1 cellular context compared by ENCODE assay signal in the genomic region with DNA sequence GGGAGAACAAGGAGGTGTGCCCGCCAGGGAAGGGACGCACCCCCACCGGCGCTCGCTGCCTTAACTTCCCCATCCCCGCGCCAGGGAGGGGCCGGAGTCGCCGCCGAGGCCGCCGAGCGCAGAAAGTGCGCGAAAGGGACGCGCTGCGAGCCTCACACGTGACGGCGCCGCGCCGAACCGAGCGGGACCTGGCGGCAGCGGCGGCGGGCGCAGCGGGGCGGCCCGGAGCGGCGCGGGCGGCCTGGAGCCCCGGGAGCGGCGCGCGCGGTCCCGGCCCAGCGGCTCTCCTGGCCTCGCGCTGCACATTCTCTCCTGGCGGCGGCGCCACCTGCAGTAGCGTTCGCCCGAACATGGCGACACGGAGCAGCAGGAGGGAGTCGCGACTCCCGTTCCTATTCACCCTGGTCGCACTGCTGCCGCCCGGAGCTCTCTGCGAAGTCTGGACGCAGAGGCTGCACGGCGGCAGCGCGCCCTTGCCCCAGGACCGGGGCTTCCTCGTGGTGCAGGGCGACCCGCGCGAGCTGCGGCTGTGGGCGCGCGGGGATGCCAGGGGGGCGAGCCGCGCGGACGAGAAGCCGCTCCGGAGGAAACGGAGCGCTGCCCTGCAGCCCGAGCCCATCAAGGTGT.
TF ChIP-seq lines count a peak whose summit lies in the region.

A gene with protein sequence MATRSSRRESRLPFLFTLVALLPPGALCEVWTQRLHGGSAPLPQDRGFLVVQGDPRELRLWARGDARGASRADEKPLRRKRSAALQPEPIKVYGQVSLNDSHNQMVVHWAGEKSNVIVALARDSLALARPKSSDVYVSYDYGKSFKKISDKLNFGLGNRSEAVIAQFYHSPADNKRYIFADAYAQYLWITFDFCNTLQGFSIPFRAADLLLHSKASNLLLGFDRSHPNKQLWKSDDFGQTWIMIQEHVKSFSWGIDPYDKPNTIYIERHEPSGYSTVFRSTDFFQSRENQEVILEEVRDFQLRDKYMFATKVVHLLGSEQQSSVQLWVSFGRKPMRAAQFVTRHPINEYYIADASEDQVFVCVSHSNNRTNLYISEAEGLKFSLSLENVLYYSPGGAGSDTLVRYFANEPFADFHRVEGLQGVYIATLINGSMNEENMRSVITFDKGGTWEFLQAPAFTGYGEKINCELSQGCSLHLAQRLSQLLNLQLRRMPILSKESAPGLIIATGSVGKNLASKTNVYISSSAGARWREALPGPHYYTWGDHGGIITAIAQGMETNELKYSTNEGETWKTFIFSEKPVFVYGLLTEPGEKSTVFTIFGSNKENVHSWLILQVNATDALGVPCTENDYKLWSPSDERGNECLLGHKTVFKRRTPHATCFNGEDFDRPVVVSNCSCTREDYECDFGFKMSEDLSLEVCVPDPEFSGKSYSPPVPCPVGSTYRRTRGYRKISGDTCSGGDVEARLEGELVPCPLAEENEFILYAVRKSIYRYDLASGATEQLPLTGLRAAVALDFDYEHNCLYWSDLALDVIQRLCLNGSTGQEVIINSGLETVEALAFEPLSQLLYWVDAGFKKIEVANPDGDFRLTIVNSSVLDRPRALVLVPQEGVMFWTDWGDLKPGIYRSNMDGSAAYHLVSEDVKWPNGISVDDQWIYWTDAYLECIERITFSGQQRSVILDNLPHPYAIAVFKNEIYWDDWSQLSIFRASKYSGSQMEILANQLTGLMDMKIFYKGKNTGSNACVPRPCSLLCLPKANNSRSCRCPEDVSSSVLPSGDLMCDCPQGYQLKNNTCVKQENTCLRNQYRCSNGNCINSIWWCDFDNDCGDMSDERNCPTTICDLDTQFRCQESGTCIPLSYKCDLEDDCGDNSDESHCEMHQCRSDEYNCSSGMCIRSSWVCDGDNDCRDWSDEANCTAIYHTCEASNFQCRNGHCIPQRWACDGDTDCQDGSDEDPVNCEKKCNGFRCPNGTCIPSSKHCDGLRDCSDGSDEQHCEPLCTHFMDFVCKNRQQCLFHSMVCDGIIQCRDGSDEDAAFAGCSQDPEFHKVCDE (N-terminal part only) (plus strand): TSS at position 333 of the 627 bp plus-strand sequence. CDS start 18 bp downstream, at position 351.

TF ChIP-seq in K562, 482 proteins besides CTCF, POLR2A, EP300 and RAD21 (continued from another document):
- TF ChIP-seq, protein P1, sequence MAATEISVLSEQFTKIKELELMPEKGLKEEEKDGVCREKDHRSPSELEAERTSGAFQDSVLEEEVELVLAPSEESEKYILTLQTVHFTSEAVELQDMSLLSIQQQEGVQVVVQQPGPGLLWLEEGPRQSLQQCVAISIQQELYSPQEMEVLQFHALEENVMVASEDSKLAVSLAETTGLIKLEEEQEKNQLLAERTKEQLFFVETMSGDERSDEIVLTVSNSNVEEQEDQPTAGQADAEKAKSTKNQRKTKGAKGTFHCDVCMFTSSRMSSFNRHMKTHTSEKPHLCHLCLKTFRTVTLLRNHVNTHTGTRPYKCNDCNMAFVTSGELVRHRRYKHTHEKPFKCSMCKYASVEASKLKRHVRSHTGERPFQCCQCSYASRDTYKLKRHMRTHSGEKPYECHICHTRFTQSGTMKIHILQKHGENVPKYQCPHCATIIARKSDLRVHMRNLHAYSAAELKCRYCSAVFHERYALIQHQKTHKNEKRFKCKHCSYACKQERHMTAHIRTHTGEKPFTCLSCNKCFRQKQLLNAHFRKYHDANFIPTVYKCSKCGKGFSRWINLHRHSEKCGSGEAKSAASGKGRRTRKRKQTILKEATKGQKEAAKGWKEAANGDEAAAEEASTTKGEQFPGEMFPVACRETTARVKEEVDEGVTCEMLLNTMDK (IDR thresholded peaks at IDR 0.05; ENCODE audit: borderline replicate concordance, insufficient read depth, low read depth, low read length, poor library complexity, severe bottlenecking) = peak; percentile 60
- TF ChIP-seq ZNF778 (CRISPR knock-in tag; IDR thresholded peaks at IDR 0.05) (no peak), SMAD3 (CRISPR knock-in tag; conservative IDR thresholded peaks at IDR 0.05) (no peak), TSC22D4 (tag; IDR thresholded peaks at IDR 0.05) (no peak), ZNF408 (CRISPR knock-in tag; IDR thresholded peaks at IDR 0.05; ENCODE audit: low read depth) (no peak), MEF2D (tag; conservative IDR thresholded peaks at IDR 0.05; ENCODE audit: low read depth) (no peak), TAF1 (IDR thresholded peaks at IDR 0.05; ENCODE audit: control insufficient read depth, extremely low read depth, insufficient read depth, low read length, severe bottlenecking) (no peak), ESRRA (IDR thresholded peaks at IDR 0.05; ENCODE audit: borderline replicate concordance, low read depth) (no peak), TEAD4 (IDR thresholded peaks at IDR 0.05; ENCODE audit: low read length) (peak; percentile 22; the same call in 1 of the 2 replicates), TEAD4 (CRISPR knock-in tag; IDR thresholded peaks at IDR 0.05; ENCODE audit: borderline replicate concordance) (no peak), RB1 (IDR thresholded peaks at IDR 0.05; ENCODE audit: low read depth) (no peak), SOX6 (IDR thresholded peaks at IDR 0.05) (no peak), ZNF121 (CRISPR knock-in tag; conservative IDR thresholded peaks at IDR 0.05) (no peak), PRMT5 (CRISPR knock-in tag; IDR thresholded peaks at IDR 0.05) (no peak), KDM2B (CRISPR knock-in tag; IDR thresholded peaks at IDR 0.05) (no peak), POLR2B (IDR thresholded peaks at IDR 0.05; ENCODE audit: low read depth, partially characterized antibody) (no peak), CEBPB (tag; IDR thresholded peaks at IDR 0.05) (no peak), FUS (optimal IDR thresholded peaks at IDR 0.05; ENCODE audit: low read depth, low read length) (no peak), TEAD1 (CRISPR knock-in tag; IDR thresholded peaks at IDR 0.05) (peak in 1 of 2 experiments; percentile 75; a peak in 1 of 4 replicates), ZC3H11A (IDR thresholded peaks at IDR 0.05; ENCODE audit: low read depth, low read length) (no peak)
- TF ChIP-seq, protein P2, sequence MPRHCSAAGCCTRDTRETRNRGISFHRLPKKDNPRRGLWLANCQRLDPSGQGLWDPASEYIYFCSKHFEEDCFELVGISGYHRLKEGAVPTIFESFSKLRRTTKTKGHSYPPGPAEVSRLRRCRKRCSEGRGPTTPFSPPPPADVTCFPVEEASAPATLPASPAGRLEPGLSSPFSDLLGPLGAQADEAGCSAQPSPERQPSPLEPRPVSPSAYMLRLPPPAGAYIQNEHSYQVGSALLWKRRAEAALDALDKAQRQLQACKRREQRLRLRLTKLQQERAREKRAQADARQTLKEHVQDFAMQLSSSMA (CRISPR knock-in tag; IDR thresholded peaks at IDR 0.05) = no peak
- TF ChIP-seq, protein P3, sequence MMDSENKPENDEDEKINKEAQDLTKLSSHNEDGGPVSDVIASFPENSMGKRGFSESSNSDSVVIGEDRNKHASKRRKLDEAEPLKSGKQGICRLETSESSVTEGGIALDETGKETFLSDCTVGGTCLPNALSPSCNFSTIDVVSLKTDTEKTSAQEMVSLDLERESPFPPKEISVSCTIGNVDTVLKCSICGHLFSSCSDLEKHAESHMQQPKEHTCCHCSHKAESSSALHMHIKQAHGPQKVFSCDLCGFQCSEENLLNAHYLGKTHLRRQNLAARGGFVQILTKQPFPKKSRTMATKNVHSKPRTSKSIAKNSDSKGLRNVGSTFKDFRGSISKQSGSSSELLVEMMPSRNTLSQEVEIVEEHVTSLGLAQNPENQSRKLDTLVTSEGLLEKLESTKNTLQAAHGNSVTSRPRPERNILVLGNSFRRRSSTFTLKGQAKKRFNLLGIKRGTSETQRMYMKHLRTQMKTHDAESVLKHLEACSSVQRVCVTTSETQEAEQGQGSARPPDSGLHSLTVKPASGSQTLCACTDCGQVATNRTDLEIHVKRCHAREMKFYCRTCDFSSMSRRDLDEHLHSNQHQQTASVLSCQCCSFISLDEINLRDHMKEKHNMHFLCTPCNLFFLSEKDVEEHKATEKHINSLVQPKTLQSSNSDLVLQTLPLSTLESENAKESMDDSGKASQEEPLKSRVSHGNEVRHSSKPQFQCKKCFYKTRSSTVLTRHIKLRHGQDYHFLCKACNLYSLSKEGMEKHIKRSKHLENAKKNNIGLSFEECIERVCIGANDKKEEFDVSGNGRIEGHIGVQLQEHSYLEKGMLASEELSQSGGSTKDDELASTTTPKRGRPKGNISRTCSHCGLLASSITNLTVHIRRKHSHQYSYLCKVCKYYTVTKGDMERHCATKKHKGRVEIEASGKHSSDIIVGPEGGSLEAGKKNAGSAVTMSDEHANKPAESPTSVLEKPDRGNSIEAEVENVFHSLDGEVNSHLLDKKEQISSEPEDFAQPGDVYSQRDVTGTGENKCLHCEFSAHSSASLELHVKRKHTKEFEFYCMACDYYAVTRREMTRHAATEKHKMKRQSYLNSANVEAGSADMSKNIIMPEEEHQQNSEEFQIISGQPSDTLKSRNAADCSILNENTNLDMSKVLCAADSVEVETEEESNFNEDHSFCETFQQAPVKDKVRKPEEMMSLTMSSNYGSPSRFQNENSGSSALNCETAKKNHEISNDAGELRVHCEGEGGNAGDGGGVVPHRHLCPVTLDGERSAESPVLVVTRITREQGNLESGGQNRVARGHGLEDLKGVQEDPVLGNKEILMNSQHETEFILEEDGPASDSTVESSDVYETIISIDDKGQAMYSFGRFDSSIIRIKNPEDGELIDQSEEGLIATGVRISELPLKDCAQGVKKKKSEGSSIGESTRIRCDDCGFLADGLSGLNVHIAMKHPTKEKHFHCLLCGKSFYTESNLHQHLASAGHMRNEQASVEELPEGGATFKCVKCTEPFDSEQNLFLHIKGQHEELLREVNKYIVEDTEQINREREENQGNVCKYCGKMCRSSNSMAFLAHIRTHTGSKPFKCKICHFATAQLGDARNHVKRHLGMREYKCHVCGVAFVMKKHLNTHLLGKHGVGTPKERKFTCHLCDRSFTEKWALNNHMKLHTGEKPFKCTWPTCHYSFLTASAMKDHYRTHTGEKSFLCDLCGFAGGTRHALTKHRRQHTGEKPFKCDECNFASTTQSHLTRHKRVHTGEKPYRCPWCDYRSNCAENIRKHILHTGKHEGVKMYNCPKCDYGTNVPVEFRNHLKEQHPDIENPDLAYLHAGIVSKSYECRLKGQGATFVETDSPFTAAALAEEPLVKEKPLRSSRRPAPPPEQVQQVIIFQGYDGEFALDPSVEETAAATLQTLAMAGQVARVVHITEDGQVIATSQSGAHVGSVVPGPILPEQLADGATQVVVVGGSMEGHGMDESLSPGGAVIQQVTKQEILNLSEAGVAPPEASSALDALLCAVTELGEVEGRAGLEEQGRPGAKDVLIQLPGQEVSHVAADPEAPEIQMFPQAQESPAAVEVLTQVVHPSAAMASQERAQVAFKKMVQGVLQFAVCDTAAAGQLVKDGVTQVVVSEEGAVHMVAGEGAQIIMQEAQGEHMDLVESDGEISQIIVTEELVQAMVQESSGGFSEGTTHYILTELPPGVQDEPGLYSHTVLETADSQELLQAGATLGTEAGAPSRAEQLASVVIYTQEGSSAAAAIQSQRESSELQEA (IDR thresholded peaks at IDR 0.05; ENCODE audit: low read depth) = no peak
- TF ChIP-seq, protein P4, sequence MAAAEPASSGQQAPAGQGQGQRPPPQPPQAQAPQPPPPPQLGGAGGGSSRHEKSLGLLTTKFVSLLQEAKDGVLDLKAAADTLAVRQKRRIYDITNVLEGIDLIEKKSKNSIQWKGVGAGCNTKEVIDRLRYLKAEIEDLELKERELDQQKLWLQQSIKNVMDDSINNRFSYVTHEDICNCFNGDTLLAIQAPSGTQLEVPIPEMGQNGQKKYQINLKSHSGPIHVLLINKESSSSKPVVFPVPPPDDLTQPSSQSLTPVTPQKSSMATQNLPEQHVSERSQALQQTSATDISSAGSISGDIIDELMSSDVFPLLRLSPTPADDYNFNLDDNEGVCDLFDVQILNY (CRISPR knock-in tag; IDR thresholded peaks at IDR 0.05) = no peak
